ENCODE assay signal across 21 cellular contexts in genomic region chr9:121685146-121685794, GRCh38. TPM values are rescaled to one million over a fixed set of nuclear protein-coding genes. Genes with fewer than 3 reads are reported as not detected.
DNase-seq lines count a peak whose midpoint lies in the region; ATAC-seq, FAIRE-seq and TF ChIP-seq lines count a peak whose summit lies in the region.
"Had no signal": no experiment of that assay in that cellular context is flagged by ENCODE, and none has a peak within 500 bp of the region (broad histone marks: within the 10 kb centered on the region; RNA-seq: fewer than 3 reads in every experiment).

No MANE protein-coding gene starts in this region.

- H3K36me3 Mint-ChIP-seq in neural progenitor cell = peaks cover 2% of the 10 kb centered on the region
- H3K36me3 Mint-ChIP-seq in stimulated activated effector memory CD8-positive, alpha-beta T cell treated with anti-CD3 and anti-CD28 coated beads, Interleukin-12 subunit alpha, Interleukin-12 subunit beta, amount 100 ng/mL, for 72 hours = no peaks in the 10 kb centered on the region
- H3K36me3 Mint-ChIP-seq: CD4-positive, CD25-positive, alpha-beta regulatory T cell; CD8-positive, alpha-beta T cell had no signal

- no peak for DNase-seq in bronchial epithelial cell (ENCODE audit: low read depth)
- DNase-seq in neural progenitor cell (ENCODE audit: low spot score) = no peak
- peak; percentile 69 for DNase-seq in posterior vena cava (ENCODE audit: low spot score)
- DNase-seq in stimulated activated effector memory CD8-positive, alpha-beta T cell treated with anti-CD3 and anti-CD28 coated beads, Interleukin-12 subunit alpha, Interleukin-12 subunit beta, amount 100 ng/mL, for 72 hours (ENCODE audit: low spot score in 2 of 2) = no peak
- DNase-seq in HTR-8/SVneo (ENCODE audit: insufficient read length, low spot score) = no peak
- no peak for DNase-seq in ACHN
- DNase-seq in NCI-H2107 treated with DMSO at 0.1 percent for 48 hours (lab: John Stamatoyannopoulos, UW; ENCODE audit: unreplicated experiment) = no peak
- DNase-seq in DMS79 (lab: John Stamatoyannopoulos, UW) = no peak
- DNase-seq: Caco-2; CD4-positive, CD25-positive, alpha-beta regulatory T cell; CD8-positive, alpha-beta T cell; DMS153; EL; GDM1; GOT3 had no signal

- H3K27me3 Mint-ChIP-seq in neural progenitor cell (ENCODE audit: insufficient read depth, low read depth) = peaks cover 5% of the 10 kb centered on the region

- H3K36me3 ChIP-seq in bronchial epithelial cell (ENCODE audit: control insufficient read depth, insufficient read depth, low read length) (no peaks in the 10 kb centered on the region), neural progenitor cell (no peaks in the 10 kb centered on the region)

- intact Hi-C loops in posterior vena cava (cut with DNase I) = loop anchor here (5.0 to 10.0 kb wide), 3 partner anchors 133 to 307 kb away; no protein-coding TSS in a partner anchor

- H3K4me1 Mint-ChIP-seq in neural progenitor cell = peaks cover 24% of the 10 kb centered on the region
- no peaks in the 10 kb centered on the region for H3K4me1 Mint-ChIP-seq in stimulated activated effector memory CD8-positive, alpha-beta T cell treated with anti-CD3 and anti-CD28 coated beads, Interleukin-12 subunit alpha, Interleukin-12 subunit beta, amount 100 ng/mL, for 72 hours
- H3K4me1 Mint-ChIP-seq: B cell had no signal

- in situ Hi-C loops in ACHN (cut with HindIII; ENCODE audit: low pct_ligation_motif_present, low pct_unique_long_range_greater_than_20kb, low sequenced_read_pairs) = no loop called here

- H3K9ac ChIP-seq in neural progenitor cell = no peak overlapping the region
- H3K9ac ChIP-seq: BLaER1 had no signal

- ATAC-seq in stimulated activated effector memory CD8-positive, alpha-beta T cell treated with anti-CD3 and anti-CD28 coated beads, Interleukin-12 subunit alpha, Interleukin-12 subunit beta, amount 100 ng/mL, for 72 hours = no peak
- ATAC-seq: CD8-positive, alpha-beta T cell had no signal

- H3K4me2 ChIP-seq in neural progenitor cell = no peak overlapping the region
- H3K4me2 ChIP-seq: BLaER1 had no signal

- no peak overlapping the region for H3K27ac ChIP-seq in neural progenitor cell
- H3K27ac ChIP-seq: BLaER1, C4-2B had no signal

- peaks cover 86% of the 10 kb centered on the region for H4K20me1 ChIP-seq in neural progenitor cell (ENCODE audit: low read depth)

- H3K4me1 ChIP-seq in neural progenitor cell = peaks cover 4% of the 10 kb centered on the region
- H3K4me1 ChIP-seq: HAP-1 had no signal

- no peak for TF ChIP-seq CTCF in bronchial epithelial cell (IDR thresholded peaks at IDR 0.05; ENCODE audit: insufficient read depth, low read length, severe bottlenecking)
- no peak for TF ChIP-seq CTCF in neural progenitor cell (IDR thresholded peaks at IDR 0.05)

- no peaks in the 10 kb centered on the region for H3K9me3 ChIP-seq in neural progenitor cell (ENCODE audit: low read depth)
- H3K9me3 ChIP-seq: BLaER1, Caco-2, HAP-1 had no signal

- peaks cover 11% of the 10 kb centered on the region for H3F3A ChIP-seq in neural progenitor cell (ENCODE audit: low read depth)

- no peaks in the 10 kb centered on the region for H3K79me2 ChIP-seq in neural progenitor cell (ENCODE audit: low read depth)

- peak overlapping the region; percentile 10 for H3K27ac Mint-ChIP-seq in neural progenitor cell
- H3K27ac Mint-ChIP-seq in stimulated activated effector memory CD8-positive, alpha-beta T cell treated with anti-CD3 and anti-CD28 coated beads, Interleukin-12 subunit alpha, Interleukin-12 subunit beta, amount 100 ng/mL, for 72 hours = peak overlapping the region; percentile 72
- H3K27ac Mint-ChIP-seq: CD4-positive, CD25-positive, alpha-beta regulatory T cell; CD8-positive, alpha-beta T cell had no signal

- H3K4me3 Mint-ChIP-seq in neural progenitor cell = no peak overlapping the region
- H3K4me3 Mint-ChIP-seq in stimulated activated effector memory CD8-positive, alpha-beta T cell treated with anti-CD3 and anti-CD28 coated beads, Interleukin-12 subunit alpha, Interleukin-12 subunit beta, amount 100 ng/mL, for 72 hours = no peak overlapping the region
- H3K4me3 Mint-ChIP-seq: B cell; CD8-positive, alpha-beta T cell had no signal

- H3K27me3 ChIP-seq in bronchial epithelial cell (ENCODE audit: control insufficient read depth, insufficient read depth, low read length) = no peaks in the 10 kb centered on the region
- H3K27me3 ChIP-seq in neural progenitor cell = no peaks in the 10 kb centered on the region
- H3K27me3 ChIP-seq: BLaER1 had no signal

- no peaks in the 10 kb centered on the region for H3K9me3 Mint-ChIP-seq in neural progenitor cell
- no peaks in the 10 kb centered on the region for H3K9me3 Mint-ChIP-seq in stimulated activated effector memory CD8-positive, alpha-beta T cell treated with anti-CD3 and anti-CD28 coated beads, Interleukin-12 subunit alpha, Interleukin-12 subunit beta, amount 100 ng/mL, for 72 hours
- H3K9me3 Mint-ChIP-seq: CD4-positive, CD25-positive, alpha-beta regulatory T cell; CD8-positive, alpha-beta T cell had no signal

- H3K4me3 ChIP-seq in bronchial epithelial cell (ENCODE audit: low read depth, low read length) (no peak overlapping the region), neural progenitor cell (no peak overlapping the region)
- H3K4me3 ChIP-seq: BLaER1, HAP-1 had no signal

- H2AFZ ChIP-seq in neural progenitor cell (replicated peaks) = no peak overlapping the region

- peak; percentile 88 for FAIRE-seq in bronchial epithelial cell (lab: Jason Lieb, UNC)
- no peak for FAIRE-seq in HTR-8/SVneo (lab: Jason Lieb, UNC)
- FAIRE-seq: GM18507, H54 had no signal

RNA-seq across cellular contexts. Expression of gene DAB2IP, which starts 33.8 kb away (rescaled TPM):
- total RNA-seq in bronchial epithelial cell (8.4 TPM in 2 replicates), neural progenitor cell (ENCODE audit: low replicate concordance) (24.3 and 41.7 TPM in 2 replicates), posterior vena cava (10 to 100 TPM; 68.1 to 83.8 TPM)
- total RNA-seq: CD4-positive, CD25-positive, alpha-beta regulatory T cell had no signal
